ENCODE assay signal across 8 cellular contexts in the genomic region with DNA sequence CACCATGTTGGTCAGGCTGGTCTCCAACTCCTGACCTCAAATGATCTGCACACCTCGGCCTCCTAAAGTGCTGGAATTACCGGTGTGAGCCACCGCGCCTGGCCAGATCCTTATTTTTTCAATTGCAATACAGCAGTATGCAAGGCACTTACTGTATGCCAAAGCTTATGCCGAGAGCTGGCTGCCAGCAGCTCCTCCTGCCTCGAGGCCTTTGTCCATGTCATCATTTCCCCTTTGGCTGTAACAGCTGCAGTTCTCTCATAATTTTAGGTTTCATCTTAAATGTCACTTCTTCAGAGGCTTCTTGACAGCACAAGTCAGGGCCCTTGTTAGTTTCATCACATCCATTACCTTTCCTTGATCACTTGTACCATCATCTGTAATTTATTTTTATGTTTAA. TPM values are rescaled to one million over a fixed set of nuclear protein-coding genes. Genes with fewer than 3 reads are reported as not detected.
DNase-seq lines count a peak whose midpoint lies in the region; ATAC-seq and TF ChIP-seq lines count a peak whose summit lies in the region.

No MANE protein-coding gene starts in this region.

- no peak overlapping the region for H2BK20ac ChIP-seq in H9 (ENCODE audit: low read depth, low read length, poor library complexity, severe bottlenecking)

- no peak overlapping the region for H3T11ph ChIP-seq in H9 (ENCODE audit: low read length)

- H3K4me1 Mint-ChIP-seq in H9 (peaks cover 40 to 43% of the 10 kb centered on the region in 2 experiments), WTC11 (peaks cover 46% of the 10 kb centered on the region)

- H3K14ac ChIP-seq in H9 (ENCODE audit: insufficient read depth, low read length) = no peak overlapping the region

- no peak overlapping the region for H2BK12ac ChIP-seq in H9 (ENCODE audit: insufficient read length, low read depth, low read length)

- no peaks in the 10 kb centered on the region for H3K27me3 ChIP-seq in H9 (ENCODE audit: insufficient read depth, low read length)
- no peaks in the 10 kb centered on the region for H3K27me3 ChIP-seq in iPS-20b (ENCODE audit: insufficient read depth, low read length)

- no peak overlapping the region for H2BK120ac ChIP-seq in H9 (ENCODE audit: low read depth, low read length, poor library complexity, severe bottlenecking)

- H3K9me3 ChIP-seq in H9 (ENCODE audit: control insufficient read depth, low read depth, low read length) (no peaks in the 10 kb centered on the region), iPS-20b (ENCODE audit: insufficient read depth, low read depth, low read length) (no peaks in the 10 kb centered on the region)

- H3K27ac ChIP-seq in 22Rv1 = peak overlapping the region; percentile 95
- peak overlapping the region; percentile 99 for H3K27ac ChIP-seq in H9 (ENCODE audit: insufficient read length, low read depth, low read length)
- peak overlapping the region; percentile 84 for H3K27ac ChIP-seq in iPS-20b (ENCODE audit: low read length)

- ATAC-seq in WTC11 (no peak), GM21390 (IDR thresholded peaks at IDR 0.05; ENCODE audit: unreplicated experiment) (no peak), GM21381 (IDR thresholded peaks at IDR 0.05; ENCODE audit: unreplicated experiment) (no peak)

- H3K4me2 ChIP-seq in H9 (ENCODE audit: insufficient read depth, insufficient read length, low read length) = peak overlapping the region; percentile 63

- no peak overlapping the region for H3K4ac ChIP-seq in H9 (ENCODE audit: low read depth, low read length)

- H3K23me2 ChIP-seq in H9 (ENCODE audit: insufficient read length, low read depth, low read length, poor library complexity, severe bottlenecking) = peaks cover 11% of the 10 kb centered on the region

- no peak overlapping the region for H3K9ac ChIP-seq in H9 (ENCODE audit: extremely low read depth, insufficient read length, low read length)
- H3K9ac ChIP-seq in iPS-20b (ENCODE audit: low read depth, low read length) = peak overlapping the region; percentile 84; the same call in 1 of the 2 replicates

- H3K36me3 ChIP-seq in iPS-20b (ENCODE audit: insufficient read depth, low read depth, low read length) = peaks cover 9% of the 10 kb centered on the region

- no peak overlapping the region for H2AK5ac ChIP-seq in H9 (ENCODE audit: insufficient read length, low read length)

- peak overlapping the region; percentile 63; the same call in 1 of the 2 replicates for H3K4me3 ChIP-seq in iPS-20b (ENCODE audit: low read length)

- no peaks in the 10 kb centered on the region for H3K79me1 ChIP-seq in H9 (ENCODE audit: insufficient read depth, low read depth, low read length, poor library complexity, severe bottlenecking)

- no peaks in the 10 kb centered on the region for H4K20me1 ChIP-seq in H9 (ENCODE audit: control insufficient read depth, insufficient read depth, insufficient read length)

- no peak overlapping the region for H3K23ac ChIP-seq in H9 (ENCODE audit: insufficient read length, low read depth, low read length)

- H2AFZ ChIP-seq in H9 (ENCODE audit: low read length) = no peak overlapping the region

- H3K4me1 ChIP-seq in H9 (ENCODE audit: insufficient read depth, low read length) (peaks cover 3% of the 10 kb centered on the region; the same call in 1 of the 2 replicates), iPS-20b (ENCODE audit: insufficient read depth, low read length) (peaks cover 11% of the 10 kb centered on the region; the same call in 1 of the 2 replicates)

- H3K79me2 ChIP-seq in H9 (ENCODE audit: insufficient read depth, low read length) = peaks cover 22% of the 10 kb centered on the region; the same call in 1 of the 2 replicates

- DNase-seq in H9 (no peak), WTC11 (ENCODE audit: low spot score) (no peak), SHP77 (lab: John Stamatoyannopoulos, UW) (no peak), C1 segment of cervical spinal cord (lab: John Stamatoyannopoulos, UW) (no peak)

- no peak for TF ChIP-seq CTCF in 22Rv1 (IDR thresholded peaks at IDR 0.05)
- no peak for TF ChIP-seq CTCF in H9 (conservative IDR thresholded peaks at IDR 0.05)
- TF ChIP-seq CTCF in WTC11 (IDR thresholded peaks at IDR 0.05) = no peak

- no peak overlapping the region for H4K5ac ChIP-seq in H9 (ENCODE audit: insufficient read length, low read depth, low read length)

- H4K8ac ChIP-seq in H9 (replicated peaks; ENCODE audit: insufficient read length, low read depth, low read length) = no peak overlapping the region

- no peak overlapping the region for H3K56ac ChIP-seq in H9 (ENCODE audit: insufficient read length, low read depth, low read length)

- H2BK15ac ChIP-seq in H9 (ENCODE audit: low read depth, low read length) = peak overlapping the region; percentile 2; the same call in 1 of the 2 replicates

- WGBS in H9 (ENCODE audit: extremely low coverage, insufficient read length, low lambda C conversion rate) = no CpG with 5 or more reads among the region's 6 CpGs

- H3K27ac Mint-ChIP-seq in H9 (peak overlapping the region; percentile 70 to 100 (median 100)), WTC11 (peak overlapping the region; percentile 100)

- H2BK5ac ChIP-seq in H9 (ENCODE audit: insufficient read length, low read length) = no peak overlapping the region

- POLR2A ChIA-PET in WTC11 (lab: Charles Lee) = interaction anchor here (2.4 kb wide), 1 partner anchor 31 kb away, joined by 21 read pairs; a partner anchor contains a TSS

- CTCF ChIA-PET in WTC11 (lab: Charles Lee) = interaction anchor here (0.7 to 7.8 kb wide), 5 partner anchors 31 to 134 kb away, joined by 4 to 59 read pairs (median 6); no protein-coding TSS in a partner anchor

- H3K9me3 Mint-ChIP-seq in H9 (no peaks in the 10 kb centered on the region), WTC11 (no peaks in the 10 kb centered on the region)

- no peak overlapping the region for H3K18ac ChIP-seq in H9 (ENCODE audit: insufficient read length, low read depth, low read length)

- H3K4me3 Mint-ChIP-seq in H9 (peak overlapping the region; percentile 12 to 62; a peak in 3 of 5 replicates), WTC11 (peak overlapping the region; percentile 83)

- H4K91ac ChIP-seq in H9 (ENCODE audit: insufficient read length, low read depth, low read length) = no peak overlapping the region

- H3K36me3 Mint-ChIP-seq in H9 (ENCODE audit: insufficient read depth in 1 of 3, low read depth in 3 of 3) (peaks cover 13 to 16% (median 15%) of the 10 kb centered on the region in 3 experiments), WTC11 (peaks cover 8% of the 10 kb centered on the region)

- no peaks in the 10 kb centered on the region for H3K27me3 Mint-ChIP-seq in H9 (ENCODE audit: low read depth)
- H3K27me3 Mint-ChIP-seq in WTC11 (ENCODE audit: low read depth) = no peaks in the 10 kb centered on the region

TF ChIP-seq in WTC11, 78 proteins besides CTCF, POLR2A, EP300 and RAD21 (continues in another document):
- TF ChIP-seq, protein P1, sequence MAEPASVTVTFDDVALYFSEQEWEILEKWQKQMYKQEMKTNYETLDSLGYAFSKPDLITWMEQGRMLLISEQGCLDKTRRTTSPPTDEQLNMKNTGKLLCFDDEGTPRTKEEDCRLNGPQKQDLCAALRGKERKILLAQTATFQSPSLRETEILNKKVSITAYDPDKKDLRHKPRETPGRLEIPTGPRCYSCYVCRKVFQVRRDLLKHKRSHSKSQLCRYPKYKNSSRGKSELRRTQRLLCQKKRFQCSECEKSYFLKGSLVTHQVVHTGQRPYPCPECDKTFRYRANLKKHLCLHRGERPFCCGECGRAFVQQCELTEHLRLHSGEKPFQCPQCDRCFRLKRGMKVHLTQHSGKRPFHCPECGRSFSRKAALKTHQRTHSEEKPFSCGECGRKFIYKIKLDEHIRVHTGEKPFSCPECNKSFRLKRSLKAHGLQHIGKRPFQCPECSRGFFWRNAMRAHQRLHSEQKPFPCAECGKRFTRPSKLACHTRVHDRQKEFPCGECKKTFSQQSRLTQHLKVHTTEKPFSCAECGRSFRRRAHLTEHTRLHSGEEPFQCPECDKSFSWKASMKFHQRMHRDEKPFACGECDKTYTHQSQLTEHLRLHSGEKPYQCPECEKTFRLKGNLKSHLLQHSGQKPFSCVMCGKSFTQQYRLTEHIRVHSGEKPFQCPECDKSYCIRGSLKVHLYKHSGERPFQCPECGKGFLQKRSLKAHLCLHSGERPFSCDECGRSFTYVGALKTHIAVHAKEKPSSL (CRISPR knock-in tag; conservative IDR thresholded peaks at IDR 0.05) = no peak
- TF ChIP-seq ETV6 (CRISPR knock-in tag; IDR thresholded peaks at IDR 0.05) = no peak
- TF ChIP-seq FOXP1 (CRISPR knock-in tag; IDR thresholded peaks at IDR 0.05; ENCODE audit: borderline replicate concordance) = no peak
- TF ChIP-seq, protein P2, sequence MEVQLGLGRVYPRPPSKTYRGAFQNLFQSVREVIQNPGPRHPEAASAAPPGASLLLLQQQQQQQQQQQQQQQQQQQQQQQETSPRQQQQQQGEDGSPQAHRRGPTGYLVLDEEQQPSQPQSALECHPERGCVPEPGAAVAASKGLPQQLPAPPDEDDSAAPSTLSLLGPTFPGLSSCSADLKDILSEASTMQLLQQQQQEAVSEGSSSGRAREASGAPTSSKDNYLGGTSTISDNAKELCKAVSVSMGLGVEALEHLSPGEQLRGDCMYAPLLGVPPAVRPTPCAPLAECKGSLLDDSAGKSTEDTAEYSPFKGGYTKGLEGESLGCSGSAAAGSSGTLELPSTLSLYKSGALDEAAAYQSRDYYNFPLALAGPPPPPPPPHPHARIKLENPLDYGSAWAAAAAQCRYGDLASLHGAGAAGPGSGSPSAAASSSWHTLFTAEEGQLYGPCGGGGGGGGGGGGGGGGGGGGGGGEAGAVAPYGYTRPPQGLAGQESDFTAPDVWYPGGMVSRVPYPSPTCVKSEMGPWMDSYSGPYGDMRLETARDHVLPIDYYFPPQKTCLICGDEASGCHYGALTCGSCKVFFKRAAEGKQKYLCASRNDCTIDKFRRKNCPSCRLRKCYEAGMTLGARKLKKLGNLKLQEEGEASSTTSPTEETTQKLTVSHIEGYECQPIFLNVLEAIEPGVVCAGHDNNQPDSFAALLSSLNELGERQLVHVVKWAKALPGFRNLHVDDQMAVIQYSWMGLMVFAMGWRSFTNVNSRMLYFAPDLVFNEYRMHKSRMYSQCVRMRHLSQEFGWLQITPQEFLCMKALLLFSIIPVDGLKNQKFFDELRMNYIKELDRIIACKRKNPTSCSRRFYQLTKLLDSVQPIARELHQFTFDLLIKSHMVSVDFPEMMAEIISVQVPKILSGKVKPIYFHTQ (CRISPR knock-in tag; IDR thresholded peaks at IDR 0.05) = no peak
- TF ChIP-seq RORB (CRISPR knock-in tag; IDR thresholded peaks at IDR 0.05) = no peak
- TF ChIP-seq NR3C1 (CRISPR knock-in tag; conservative IDR thresholded peaks at IDR 0.05; ENCODE audit: low read depth) = no peak
- TF ChIP-seq SMAD4 (CRISPR knock-in tag; IDR thresholded peaks at IDR 0.05) = no peak

RNA-seq across cellular contexts. Expression of a gene that starts 1.5 kb away (rescaled TPM):
- total RNA-seq in H9 (2021) (144 and 146 TPM in 2 replicates), WTC11 (2021) (151 to 173 TPM (median 171 TPM) in 3 replicates)

RNA-seq across cellular contexts. Expression of a gene that starts 30.9 kb away (rescaled TPM):
- total RNA-seq in H9 (2021) (19.3 and 20.7 TPM in 2 replicates), WTC11 (2021) (19.0 to 21.3 TPM (median 19.2 TPM) in 3 replicates)
